8 cellular contexts compared by ENCODE assay signal in genomic region chr9:126301985-126302603, GRCh38. TPM values are rescaled to one million over a fixed set of nuclear protein-coding genes. Genes with fewer than 3 reads are reported as not detected.
A peak's percentile ranks its signal among the peaks of the same experiment; 100 is the strongest.
DNase-seq lines count a peak whose midpoint lies in the region; FAIRE-seq and TF ChIP-seq lines count a peak whose summit lies in the region.

No MANE protein-coding gene starts in this region.

- no peak overlapping the region for H2AFZ ChIP-seq in keratinocyte (ENCODE audit: control insufficient read depth, low read length)

- DNase-seq in DMS 273 (lab: John Stamatoyannopoulos, UW; ENCODE audit: unreplicated experiment) (peak; percentile 77), DMS 273 treated with DMSO at 0.1 percent for 48 hours (lab: John Stamatoyannopoulos, UW) (no peak), NCI-H1694 treated with DMSO at 0.1 percent for 48 hours (lab: John Stamatoyannopoulos, UW) (peak; percentile 27), T-helper 2 cell (peak in 3 of 5 experiments; percentile 18 to 79 (median 21)), caudate nucleus (lab: John Stamatoyannopoulos, UW) (peak in 45 of 61 donors; percentile 12 to 86 (median 42)), keratinocyte (ENCODE audit: low read depth, low spot score) (no peak), cortex of kidney (lab: John Stamatoyannopoulos, UW) (no peak)
- DNase-seq in stimulated activated CD4-positive, alpha-beta T cell treated with anti-CD3 and anti-CD28 coated beads, Interleukin-4, amount 100 ng/mL, for 24 hours: peak; percentile 47

- H3K27ac ChIP-seq in caudate nucleus (ENCODE audit: low read depth, low read length): peak overlapping the region; percentile 79
- H3K27ac ChIP-seq in keratinocyte (ENCODE audit: control insufficient read depth, insufficient read depth, low read length): no peak overlapping the region

- H3K4me1 ChIP-seq in keratinocyte (ENCODE audit: control insufficient read depth, extremely low read depth, insufficient read depth, low read length): no peaks in the 10 kb centered on the region

- no peaks in the 10 kb centered on the region for H3K9me3 ChIP-seq in keratinocyte (ENCODE audit: control insufficient read depth, low read depth, low read length)

- no peaks in the 10 kb centered on the region for H3K9me1 ChIP-seq in keratinocyte (ENCODE audit: control insufficient read depth, extremely low read depth, insufficient read depth, low read length)

- H4K20me1 ChIP-seq in keratinocyte (ENCODE audit: control insufficient read depth, extremely low read depth, insufficient read depth, low read length): no peaks in the 10 kb centered on the region

- peak; percentile 74 to 77 (median 77) for TF ChIP-seq CTCF in keratinocyte (optimal IDR thresholded peaks at IDR 0.05 in 1 of 3, IDR thresholded peaks at IDR 0.05 in 1 of 3, conservative IDR thresholded peaks at IDR 0.05 in 1 of 3; ENCODE audit: extremely low read depth in 1 of 3, insufficient read depth in 2 of 3, low read length in 3 of 3)

- H3K9ac ChIP-seq in keratinocyte (ENCODE audit: control insufficient read depth, extremely low read depth, insufficient read depth, low read length): no peak overlapping the region

- H3K4me3 ChIP-seq in keratinocyte (ENCODE audit: control insufficient read depth in 2 of 3, extremely low read depth in 1 of 3, insufficient read depth in 2 of 3, low read depth in 1 of 3, low read length in 3 of 3): no peak overlapping the region

- dilution Hi-C loops in keratinocyte (cut with MboI; ENCODE audit: extremely low pct_ligation_motif_present, low sequenced_read_pairs): no loop called here

- no peaks in the 10 kb centered on the region for H3K36me3 ChIP-seq in keratinocyte (ENCODE audit: control insufficient read depth in 2 of 2, extremely low read depth in 1 of 2, insufficient read depth in 2 of 2, low read length in 2 of 2)

- peak; percentile 66 for FAIRE-seq in keratinocyte (lab: Jason Lieb, UNC)

- H3K79me2 ChIP-seq in keratinocyte (ENCODE audit: control insufficient read depth, insufficient read depth, low read length): no peaks in the 10 kb centered on the region

- H3K4me2 ChIP-seq in keratinocyte (ENCODE audit: control insufficient read depth, extremely low read depth, insufficient read depth, low read depth, low read length): no peak overlapping the region

- H3K27me3 ChIP-seq in keratinocyte (ENCODE audit: control insufficient read depth, extremely low read depth, insufficient read depth, low read length): peaks cover 5% of the 10 kb centered on the region

RNA-seq across cellular contexts. Expression of gene MVB12B, which starts 24.5 kb away (rescaled TPM):
- 0.54 to 2.5 TPM (median 1.2 TPM) in 3 replicates for polyA plus RNA-seq in keratinocyte
- 0.35 TPM for polyA plus RNA-seq in keratinocyte (2011; ENCODE audit: low read depth)
- 1.3 and 1.5 TPM in 2 replicates for polyA plus RNA-seq in keratinocyte (2011; cell fraction: cytosol; rRNA removed)
- 2.4 and 2.6 TPM in 2 replicates for polyA plus RNA-seq in keratinocyte (2011; cell fraction: nucleus; rRNA removed)
- polyA plus RNA-seq in keratinocyte (2012; ENCODE audit: low replicate concordance): 0.35 and 1.3 TPM in 2 replicates
- 2.8 to 3.3 TPM (median 2.8 TPM) in 3 replicates for polyA minus RNA-seq in keratinocyte
- polyA minus RNA-seq in keratinocyte (2011; cell fraction: cytosol; rRNA and poly(A)+ RNA removed): 1.7 TPM
- polyA minus RNA-seq in keratinocyte (2011; cell fraction: nucleus; rRNA and poly(A)+ RNA removed): 2.5 and 6.2 TPM in 2 replicates

Comparison
In these comparisons a context has a peak if more than half of its experiments do, and no peak if none do; other contexts are left out.
1. DNase-seq: peak in DMS 273 (single experiment), NCI-H1694 treated with DMSO at 0.1 percent for 48 hours (single experiment), T-helper 2 cell (3 of 5), caudate nucleus (45 of 61) and stimulated activated CD4-positive, alpha-beta T cell treated with anti-CD3 and anti-CD28 coated beads, Interleukin-4, amount 100 ng/mL, for 24 hours (single experiment); none in DMS 273 treated with DMSO at 0.1 percent for 48 hours (single experiment), keratinocyte (single experiment) and cortex of kidney (single experiment).